ENCODE assay signal across 9 cellular contexts in genomic region chr2:190179754-190180312, GRCh38.
DNase-seq lines count a peak whose midpoint lies in the region; ATAC-seq and TF ChIP-seq lines count a peak whose summit lies in the region.
"Had no signal": no experiment of that assay in that cellular context is flagged by ENCODE, and none has a peak within 500 bp of the region (broad histone marks: within the 10 kb centered on the region; RNA-seq: fewer than 3 reads in every experiment).

No MANE protein-coding gene starts in this region.

- no peak for TF ChIP-seq POLR2A in gastrocnemius medialis (IDR thresholded peaks at IDR 0.05)
- no peak for TF ChIP-seq POLR2A in erythroblast (IDR thresholded peaks at IDR 0.05; ENCODE audit: low read length)

- H3K4me3 ChIP-seq in RWPE2 (ENCODE audit: severe bottlenecking) (peak overlapping the region; percentile 48), gastrocnemius medialis (peak overlapping the region; percentile 57 to 80 (median 78))

- DNase-seq in DMS 273 treated with DMSO at 0.1 percent for 48 hours (lab: John Stamatoyannopoulos, UW) (peak; percentile 27), DMS 273 (lab: John Stamatoyannopoulos, UW; ENCODE audit: unreplicated experiment) (no peak), RWPE2 (ENCODE audit: low spot score) (no peak), globus pallidus (ENCODE audit: low spot score) (peak; percentile 88), gastrocnemius medialis (no peak), erythroblast (lab: John Stamatoyannopoulos, UW) (no peak), NCI-H2227 (lab: John Stamatoyannopoulos, UW; ENCODE audit: unreplicated experiment) (no peak)

- ATAC-seq in RWPE2 (ENCODE audit: low read depth) = no peak
- ATAC-seq in gastrocnemius medialis = no peak
- ATAC-seq in HG02970 (IDR thresholded peaks at IDR 0.05; ENCODE audit: low FRiP score, unreplicated experiment) = no peak

- in situ Hi-C loops in gastrocnemius medialis (cut with MboI; ENCODE audit: low sequenced_read_pairs in 4 of 4) = loop anchor here in 3 of 4 donors (10.0 to 25.0 kb wide), 2 partner anchors 93 to 95 kb away; no protein-coding TSS in a partner anchor

- no peaks in the 10 kb centered on the region for H3K36me3 ChIP-seq in RWPE2 (ENCODE audit: low read depth)
- H3K36me3 ChIP-seq in gastrocnemius medialis = no peaks in the 10 kb centered on the region

- no peaks in the 10 kb centered on the region for H3K27me3 ChIP-seq in RWPE2 (ENCODE audit: insufficient read depth, poor library complexity, severe bottlenecking)
- no peaks in the 10 kb centered on the region for H3K27me3 ChIP-seq in gastrocnemius medialis

- intact Hi-C loops in gastrocnemius medialis (cut with DNase I; ENCODE audit: low total_unique reads) = loop anchor here (1.0 to 5.0 kb wide), 3 partner anchors 53 to 137 kb away; partner anchors contain the start of gene HIBCH

- peak; percentile 51 for TF ChIP-seq CTCF in RWPE2 (IDR thresholded peaks at IDR 0.05; ENCODE audit: poor library complexity, severe bottlenecking)
- TF ChIP-seq CTCF in gastrocnemius medialis (IDR thresholded peaks at IDR 0.05 in 4 of 5, conservative IDR thresholded peaks at IDR 0.05 in 1 of 5) = peak in 2 of 5 experiments; percentile 49 to 74

- H3K9me3 ChIP-seq in RWPE2 (ENCODE audit: severe bottlenecking) (no peaks in the 10 kb centered on the region), gastrocnemius medialis (no peaks in the 10 kb centered on the region)

- H3K4me1 ChIP-seq in RWPE2 (ENCODE audit: insufficient read depth, poor library complexity, severe bottlenecking) (no peaks in the 10 kb centered on the region), gastrocnemius medialis (peaks cover 0 to 4% of the 10 kb centered on the region in 2 donors)

- no peak overlapping the region for H3K27ac ChIP-seq in RWPE2 (ENCODE audit: poor library complexity, severe bottlenecking)
- H3K27ac ChIP-seq in gastrocnemius medialis = peak overlapping the region; percentile 82 to 94 (median 85)
- H3K27ac ChIP-seq: 22Rv1 had no signal

Comparison
In these comparisons a context has a peak if more than half of its experiments do, and no peak if none do; other contexts are left out.
1. DNase-seq: peak in DMS 273 treated with DMSO at 0.1 percent for 48 hours (single experiment) and globus pallidus (single experiment); none in DMS 273 (single experiment), RWPE2 (single experiment), gastrocnemius medialis (0 of 2), erythroblast (0 of 2) and NCI-H2227 (single experiment).